ENCODE assay signal across 24 cellular contexts in the genomic region with DNA sequence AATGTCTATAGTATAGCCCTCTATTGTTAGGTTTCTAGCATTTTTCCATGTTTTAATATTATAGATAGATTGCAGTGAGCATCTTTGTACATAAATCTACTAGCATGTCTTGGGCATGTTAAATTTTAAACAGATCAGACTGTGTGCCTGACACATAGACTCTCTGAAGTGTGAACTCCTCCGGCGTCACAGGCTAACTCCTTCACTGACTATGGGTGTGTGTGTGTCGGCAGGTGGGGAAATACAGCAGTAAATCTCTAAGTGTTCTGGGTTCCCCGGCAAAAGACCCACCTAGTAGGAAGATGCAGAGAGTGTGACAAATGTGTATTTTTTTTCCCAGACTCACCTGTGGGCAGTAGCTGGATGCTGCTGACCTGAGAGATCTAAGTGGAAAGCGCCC. TPM values are rescaled to one million over a fixed set of nuclear protein-coding genes. Genes with fewer than 3 reads are reported as not detected.
DNase-seq lines count a peak whose midpoint lies in the region; ATAC-seq and TF ChIP-seq lines count a peak whose summit lies in the region.
"Had no signal": no experiment of that assay in that cellular context is flagged by ENCODE, and none has a peak within 500 bp of the region (broad histone marks: within the 10 kb centered on the region; RNA-seq: fewer than 3 reads in every experiment).

No MANE protein-coding gene starts in this region.

- intact Hi-C loops in left ventricle myocardium inferior (cut with micrococcal nuclease) = no loop called here
- intact Hi-C loops in cardiac septum (cut with DNase I) = loop anchor here (5.0 kb wide), 1 partner anchor 45 kb away; no protein-coding TSS in a partner anchor
- intact Hi-C loops in upper lobe of right lung (cut with DNase I) = loop anchor here (10.0 kb wide), 1 partner anchor 57 kb away; no protein-coding TSS in a partner anchor

- DNase-seq in left ventricle myocardium inferior (no peak), cardiac septum (ENCODE audit: low spot score) (no peak), kidney tubule cell (ENCODE audit: low spot score) (peak; percentile 57), renal cortical epithelial cell (ENCODE audit: low read depth) (peak; percentile 39), upper lobe of right lung (no peak), DMS114 treated with DMSO at 0.1 percent for 48 hours (lab: John Stamatoyannopoulos, UW; ENCODE audit: unreplicated experiment) (no peak)
- no peak for DNase-seq in stimulated activated CD4-positive, alpha-beta T cell treated with anti-CD3 and anti-CD28 coated beads, Interleukin-15, amount 100 ng/mL, for 24 hours
- DNase-seq: activated CD4-positive, alpha-beta T cell treated with anti-CD3 and anti-CD28 coated beads, Interleukin-2, amount 50 U/mL, for 48 hours; activated CD4-positive, CD25-positive, alpha-beta regulatory T cell; activated naive CD4-positive, alpha-beta T cell treated with anti-CD3 and anti-CD28 coated beads for 36 hours; AML-193; CD4-positive, alpha-beta T cell; cortex of kidney; mesenchymal stem cell; NCI-H1436; NCI-H2081 treated with DMSO at 0.1 percent for 48 hours; NCI-H345; NCI-H774; stimulated activated naive CD4-positive, alpha-beta T cell treated with Interleukin-2 at 50 U/mL for 16 hours; T-cell; thyroid gland had no signal

- H3K27me3 ChIP-seq in left ventricle myocardium inferior (ENCODE audit: low read depth) = no peaks in the 10 kb centered on the region
- H3K27me3 ChIP-seq in upper lobe of right lung = no peaks in the 10 kb centered on the region
- H3K27me3 ChIP-seq: thyroid gland had no signal

- peaks cover 15% of the 10 kb centered on the region for H3K4me1 ChIP-seq in left ventricle myocardium inferior
- H3K4me1 ChIP-seq in upper lobe of right lung = no peaks in the 10 kb centered on the region

- no peak for TF ChIP-seq CTCF in left ventricle myocardium inferior (IDR thresholded peaks at IDR 0.05; ENCODE audit: borderline replicate concordance)
- TF ChIP-seq CTCF in upper lobe of right lung (IDR thresholded peaks at IDR 0.05) = no peak

- H3K27ac ChIP-seq in left ventricle myocardium inferior (replicated peaks) (peak overlapping the region; percentile 88), upper lobe of right lung (peak overlapping the region; percentile 80)
- H3K27ac ChIP-seq: HL-60 had no signal

- H3K9me3 ChIP-seq in left ventricle myocardium inferior (replicated peaks) (no peaks in the 10 kb centered on the region), upper lobe of right lung (no peaks in the 10 kb centered on the region)
- H3K9me3 ChIP-seq: thyroid gland had no signal

- H3K36me3 ChIP-seq in left ventricle myocardium inferior (peaks cover 4% of the 10 kb centered on the region), upper lobe of right lung (no peaks in the 10 kb centered on the region)
- H3K36me3 ChIP-seq: thyroid gland had no signal

- ATAC-seq in upper lobe of right lung (no peak), HG02798 (IDR thresholded peaks at IDR 0.05; ENCODE audit: poor library complexity, unreplicated experiment) (no peak)
- ATAC-seq: GM12878, T-cell had no signal

- H3K4me3 ChIP-seq in left ventricle myocardium inferior (peak overlapping the region; percentile 63), upper lobe of right lung (peak overlapping the region; percentile 43)
- H3K4me3 ChIP-seq: GM12878 had no signal

RNA-seq across cellular contexts. Expression of gene VWF, which starts 2.3 kb away (rescaled TPM):
- total RNA-seq in left ventricle myocardium inferior (250 TPM), cardiac septum (350 TPM), renal cortical epithelial cell (2.2 and 3.0 TPM in 2 replicates), upper lobe of right lung (729 TPM)
- total RNA-seq: activated naive CD4-positive, alpha-beta T cell treated with anti-CD3 and anti-CD28 coated beads for 36 hours had no signal

Comparison
In these comparisons a context has a peak if more than half of its experiments do, and no peak if none do; other contexts are left out.
1. DNase-seq: peak in kidney tubule cell (single experiment) and renal cortical epithelial cell (single experiment); none in left ventricle myocardium inferior (single experiment), cardiac septum (single experiment), upper lobe of right lung (single experiment), DMS114 treated with DMSO at 0.1 percent for 48 hours (single experiment) and stimulated activated CD4-positive, alpha-beta T cell treated with anti-CD3 and anti-CD28 coated beads, Interleukin-15, amount 100 ng/mL, for 24 hours (single experiment).
2. RNA of gene VWF, which starts 2.3 kb away (total RNA-seq): 729 TPM in upper lobe of right lung (single experiment), 350 TPM in cardiac septum (single experiment) and 250 TPM in left ventricle myocardium inferior (single experiment); 2.2 to 3.0 TPM in renal cortical epithelial cell; every median in the first group is over 10 times any median in the second.